Comparison of ENCODE assay signal across 29 cellular contexts in genomic region chr1:101275672-101276071, GRCh38.
"Had no signal": no experiment of that assay in that cellular context is flagged by ENCODE, and none has a peak within 500 bp of the region (broad histone marks: within the 10 kb centered on the region; RNA-seq: fewer than 3 reads in every experiment).

No MANE protein-coding gene starts in this region.

- H3K36me3 ChIP-seq: adrenal gland, MG63, Peyer's patch, SJCRH30 had no signal

- H3K9me3 ChIP-seq: adrenal gland, MG63, SJCRH30, SK-N-SH had no signal

- ATAC-seq: activated CD8-positive, alpha-beta T cell treated with anti-CD3 and anti-CD28 coated beads, Interleukin-2, amount 10 ng/mL, durations not matched to agents 7 days and 5 days; WTC11 had no signal

- H3K4me1 ChIP-seq: adrenal gland, Peyer's patch had no signal

- H3K4me3 Mint-ChIP-seq: activated CD8-positive, alpha-beta T cell treated with anti-CD3 and anti-CD28 coated beads, Interleukin-2, amount 10 ng/mL, durations not matched to agents 7 days and 5 days; activated naive CD4-positive, alpha-beta T cell treated with anti-CD3 and anti-CD28 coated beads for 36 hours; activated naive CD8-positive, alpha-beta T cell treated with anti-CD3 and anti-CD28 coated beads, Interleukin-2, amount 10 ng/mL, durations not matched to agents 7 days and 5 days; WTC11 had no signal

- H3K27ac Mint-ChIP-seq: activated CD8-positive, alpha-beta T cell treated with anti-CD3 and anti-CD28 coated beads, Interleukin-2, amount 10 ng/mL, durations not matched to agents 7 days and 5 days; activated naive CD4-positive, alpha-beta T cell treated with anti-CD3 and anti-CD28 coated beads for 36 hours; activated naive CD8-positive, alpha-beta T cell treated with anti-CD3 and anti-CD28 coated beads, Interleukin-2, amount 10 ng/mL, durations not matched to agents 7 days and 5 days; WTC11 had no signal

- H3K27me3 ChIP-seq: adrenal gland, Peyer's patch, SJCRH30 had no signal

- H3K27ac ChIP-seq: adrenal gland, Peyer's patch, RWPE1, SJCRH30 had no signal

- DNase-seq: activated CD4-positive, alpha-beta T cell treated with anti-CD3 and anti-CD28 coated beads for 48 hours; activated CD4-positive, alpha-beta T cell treated with anti-CD3 and anti-CD28 coated beads, Interleukin-2, amount 50 U/mL, for 4 hours; activated CD4-positive, CD25-positive, alpha-beta regulatory T cell treated with anti-CD3 and anti-CD28 coated beads, Interleukin-2, amount 50 U/mL, for 72 hours; activated CD8-positive, alpha-beta memory T cell treated with anti-CD3 and anti-CD28 coated beads, Interleukin-2, amount 50 U/mL, for 48 hours; activated CD8-positive, alpha-beta T cell treated with anti-CD3 and anti-CD28 coated beads, Interleukin-2, amount 10 ng/mL, durations not matched to agents 7 days and 5 days; activated effector memory CD4-positive, alpha-beta T cell treated with anti-CD3 and anti-CD28 coated beads, Interleukin-2, amount 50 U/mL, for 16 hours; activated naive CD4-positive, alpha-beta T cell treated with anti-CD3 and anti-CD28 coated beads for 36 hours; activated naive CD8-positive, alpha-beta T cell treated with anti-CD3 and anti-CD28 coated beads, Interleukin-2, amount 10 ng/mL, durations not matched to agents 7 days and 5 days; activated T-cell treated with anti-CD3 and anti-CD28 coated beads, Interleukin-2, amount 50 U/mL, for 1 hour; adrenal gland; anterior cingulate cortex; cerebellar nuclear complex; MG63; MV-4-11; NCI-H1105; NCI-H1436; NCI-H1694 treated with DMSO at 0.1 percent for 48 hours; NCI-H2029 treated with DMSO at 0.1 percent for 48 hours; NCI-H345; NCI-H510A; NCI-H526 treated with DMSO at 0.1 percent for 48 hours; NCI-H82; Peyer's patch; Right ventricle myocardium superior; SJCRH30; SK-N-SH; T-helper 9 cell had no signal

- H3K27me3 Mint-ChIP-seq: activated naive CD8-positive, alpha-beta T cell treated with anti-CD3 and anti-CD28 coated beads, Interleukin-2, amount 10 ng/mL, durations not matched to agents 7 days and 5 days had no signal

- H3K9ac ChIP-seq: SK-N-SH had no signal

- H3K4me2 ChIP-seq: SK-N-SH had no signal

- H3K9me2 ChIP-seq: SK-N-SH had no signal

- H3K4me3 ChIP-seq: adrenal gland, MG63, Peyer's patch, SJCRH30 had no signal
